ENCODE assay signal across 1 cellular context in genomic region chr10:86411281-86411841, GRCh38.
TF ChIP-seq lines count a peak whose summit lies in the region.

No MANE protein-coding gene starts in this region.

TF ChIP-seq in IMR-90, 13 proteins besides CTCF, POLR2A, EP300 and RAD21:
- TF ChIP-seq NFE2L2 (IDR thresholded peaks at IDR 0.05; ENCODE audit: low read depth, low read length) (peak; percentile 39; the same call in 1 of the 2 replicates), MAFK (IDR thresholded peaks at IDR 0.05; ENCODE audit: low read depth, low read length) (peak; percentile 57; the same call in 1 of the 2 replicates), FOS (IDR thresholded peaks at IDR 0.05; ENCODE audit: low read depth, low read length) (no peak), BHLHE40 (IDR thresholded peaks at IDR 0.05; ENCODE audit: low read depth, low read length) (no peak), CHD1 (IDR thresholded peaks at IDR 0.05; ENCODE audit: low read depth, low read length) (no peak), MAZ (IDR thresholded peaks at IDR 0.05; ENCODE audit: borderline replicate concordance, low read depth, low read length) (0 out of 2 replicates have a peak, but pooled peaks have one; percentile 19), MXI1 (IDR thresholded peaks at IDR 0.05; ENCODE audit: borderline replicate concordance, low read depth, low read length) (0 out of 2 replicates have a peak, but pooled peaks have one; percentile 30), SMC3 (IDR thresholded peaks at IDR 0.05; ENCODE audit: low read depth, low read length) (no peak), CEBPB (IDR thresholded peaks at IDR 0.05; ENCODE audit: low read depth, low read length) (no peak), RCOR1 (IDR thresholded peaks at IDR 0.05; ENCODE audit: insufficient replicate concordance, low read length) (no peak)
TF ChIP-seq in IMR-90: peak in this region for 4.
